13 cellular contexts compared by ENCODE assay signal in genomic region chr1:211516097-211516762, GRCh38. TPM values are rescaled to one million over a fixed set of nuclear protein-coding genes. Genes with fewer than 3 reads are reported as not detected.
A peak's percentile ranks its signal among the peaks of the same experiment; 100 is the strongest.
DNase-seq lines count a peak whose midpoint lies in the region; ATAC-seq, FAIRE-seq and TF ChIP-seq lines count a peak whose summit lies in the region.
"Not testable (repeated sequence)": the region's sequence is repeated elsewhere in the genome, so short reads cannot be mapped to it uniquely, and the experiment has no call there.
"Had no signal": no experiment of that assay in that cellular context is flagged by ENCODE, and none has a peak within 500 bp of the region (broad histone marks: within the 10 kb centered on the region; RNA-seq: fewer than 3 reads in every experiment).

No MANE protein-coding gene starts in this region.

- not testable (repeated sequence) for H4K8ac ChIP-seq in H1 (ENCODE audit: extremely low read depth, insufficient read depth, low read length)

- H3K4me3 Mint-ChIP-seq in GM23338, neural progenitor cell: not testable (repeated sequence)
- peak overlapping the region; percentile 44 for H3K4me3 Mint-ChIP-seq in activated CD8-positive, alpha-beta T cell treated with anti-CD3 and anti-CD28 coated beads for 36 hours

- H3K9me3 ChIP-seq in BE2C; PC-3 (ENCODE audit: low read length); H1 (ENCODE audit: insufficient read depth in 2 of 2, low read depth in 1 of 2, low read length in 1 of 2); neural progenitor cell (ENCODE audit: low read depth); suprapubic skin: not testable (repeated sequence)

- not testable (repeated sequence) for TF ChIP-seq RAD21 in H1 (IDR thresholded peaks at IDR 0.05 in 1 of 2, conservative IDR thresholded peaks at IDR 0.05 in 1 of 2; ENCODE audit: low read depth in 2 of 2, low read length in 2 of 2)

- not testable (repeated sequence) for H3K4ac ChIP-seq in H1 (replicated peaks; ENCODE audit: insufficient read length, low read depth, low read length)

- not testable (repeated sequence) for BruUV-seq in PC-3 (replicated peaks; lab: Mats Ljungman, UMichigan)

- H3K4me2 ChIP-seq in GM23338: peak overlapping the region; percentile 78; the same call in 1 of the 2 replicates
- peak overlapping the region; percentile 82; the same call in 1 of the 2 replicates for H3K4me2 ChIP-seq in PC-3 (ENCODE audit: low read length)
- peak overlapping the region in 1 of 2 experiments; percentile 29; a peak in 1 of 4 replicates for H3K4me2 ChIP-seq in H1 (ENCODE audit: insufficient read depth in 1 of 2, low read depth in 2 of 2, low read length in 2 of 2)
- peak overlapping the region; percentile 65 for H3K4me2 ChIP-seq in neural progenitor cell

- H3F3A ChIP-seq in GM23338 (replicated peaks; ENCODE audit: low read depth); PC-3 (ENCODE audit: low read length, unreplicated experiment); neural progenitor cell (ENCODE audit: low read depth): not testable (repeated sequence)

- H3K36me3 Mint-ChIP-seq in GM23338 (ENCODE audit: low read depth); activated CD8-positive, alpha-beta T cell treated with anti-CD3 and anti-CD28 coated beads for 36 hours (ENCODE audit: low read depth); neural progenitor cell: not testable (repeated sequence)

- not testable (repeated sequence) for TF ChIP-seq CTCF in BE2C (IDR thresholded peaks at IDR 0.05; ENCODE audit: low read depth, low read length); GM23338 (conservative IDR thresholded peaks at IDR 0.05; ENCODE audit: low read depth in 2 of 2); PC-3 (conservative IDR thresholded peaks at IDR 0.05; ENCODE audit: low read depth, low read length); activated CD8-positive, alpha-beta T cell treated with anti-CD3 and anti-CD28 coated beads for 36 hours (IDR thresholded peaks at IDR 0.05); H1 (IDR thresholded peaks at IDR 0.05; ENCODE audit: control extremely low read depth in 1 of 3, insufficient read depth in 1 of 3, low read depth in 1 of 3, low read length in 3 of 3); neural progenitor cell (IDR thresholded peaks at IDR 0.05); suprapubic skin (IDR thresholded peaks at IDR 0.05)

- H3K18ac ChIP-seq in H1 (ENCODE audit: extremely low read depth, low read length): not testable (repeated sequence)

- not testable (repeated sequence) for H2BK20ac ChIP-seq in H1 (ENCODE audit: low read length)

- H3K56ac ChIP-seq in H1 (replicated peaks; ENCODE audit: insufficient read length, low read depth, low read length): not testable (repeated sequence)

- H3K9me3 Mint-ChIP-seq in GM23338; activated CD8-positive, alpha-beta T cell treated with anti-CD3 and anti-CD28 coated beads for 36 hours; neural progenitor cell: not testable (repeated sequence)

- H2AK5ac ChIP-seq in H1 (ENCODE audit: low read depth, low read length): not testable (repeated sequence)

- intact Hi-C loops in PC-3 (cut with micrococcal nuclease): loop anchor here (10.0 kb wide), 1 partner anchor 261 kb away; the partner anchor contains the start of gene RCOR3
- intact Hi-C loops in activated CD8-positive, alpha-beta T cell treated with anti-CD3 and anti-CD28 coated beads for 36 hours (cut with micrococcal nuclease): loop anchor here (2.0 to 10.0 kb wide), 2 partner anchors 139 to 191 kb away; partner anchors contain the start of gene TRAF5

- H4K5ac ChIP-seq in H1 (ENCODE audit: insufficient read length, low read depth, low read length): not testable (repeated sequence)

- not testable (repeated sequence) for H3K27ac Mint-ChIP-seq in GM23338; activated CD8-positive, alpha-beta T cell treated with anti-CD3 and anti-CD28 coated beads for 36 hours; neural progenitor cell

- not testable (repeated sequence) for FAIRE-seq in H1 (lab: Jason Lieb, UNC)

- H2AFZ ChIP-seq in GM23338 (peak overlapping the region; percentile 99), PC-3 (ENCODE audit: low read length) (peak overlapping the region; percentile 95; the same call in 1 of the 2 replicates), H1 (ENCODE audit: low read length) (peak overlapping the region; percentile 82; the same call in 1 of the 2 replicates), neural progenitor cell (replicated peaks) (peak overlapping the region; percentile 86)

- not testable (repeated sequence) for TF ChIP-seq EP300 in H1 (IDR thresholded peaks at IDR 0.05; ENCODE audit: borderline replicate concordance in 1 of 2, low read depth in 2 of 2, low read length in 2 of 2); suprapubic skin (IDR thresholded peaks at IDR 0.05)

- not testable (repeated sequence) for H2BK120ac ChIP-seq in H1 (replicated peaks; ENCODE audit: low read depth, low read length)

- H3K4me1 Mint-ChIP-seq in GM23338 (peaks cover 11% of the 10 kb centered on the region), neural progenitor cell (peaks cover 15% of the 10 kb centered on the region)
- peaks cover 24% of the 10 kb centered on the region for H3K4me1 Mint-ChIP-seq in activated CD8-positive, alpha-beta T cell treated with anti-CD3 and anti-CD28 coated beads for 36 hours (ENCODE audit: low read depth)

- H3K4me3 ChIP-seq in BE2C (ENCODE audit: low read depth, low read length) (peak overlapping the region; percentile 57; the same call in 1 of the 2 replicates), GM23338 (peak overlapping the region; percentile 55), H1 (ENCODE audit: extremely low read depth in 1 of 4, insufficient read depth in 2 of 4, low read depth in 3 of 4, low read length in 4 of 4) (peak overlapping the region in 1 of 4 experiments; percentile 51; a peak in 2 of 8 replicates), suprapubic skin (peak overlapping the region; percentile 44)
- not testable (repeated sequence) for H3K4me3 ChIP-seq in PC-3 (ENCODE audit: low read length); neural progenitor cell

- H3K27me3 Mint-ChIP-seq in GM23338 (ENCODE audit: insufficient read depth, low read depth, poor library complexity): peaks cover 19% of the 10 kb centered on the region
- not testable (repeated sequence) for H3K27me3 Mint-ChIP-seq in activated CD8-positive, alpha-beta T cell treated with anti-CD3 and anti-CD28 coated beads for 36 hours; neural progenitor cell (ENCODE audit: insufficient read depth, low read depth)

- POLR2A ChIA-PET in PC-3 (lab: Charles Lee; ENCODE audit: unreplicated experiment): not testable (repeated sequence)
- POLR2A ChIA-PET in activated CD8-positive, alpha-beta T cell treated with anti-CD3 and anti-CD28 coated beads for 36 hours (lab: Charles Lee): interaction anchor here (1.0 kb wide), 1 partner anchor 57 kb away, joined by 4 read pairs; no protein-coding TSS in a partner anchor
- POLR2A ChIA-PET in H1 (lab: Charles Lee; ENCODE audit: partially characterized antibody): interaction anchor here (0.9 kb wide), 1 partner anchor 135 kb away, joined by 3 read pairs; no protein-coding TSS in a partner anchor

- WGBS in H1 (ENCODE audit: extremely low coverage in 1 of 2, insufficient coverage in 1 of 2, insufficient read length in 1 of 2, insufficient replicate concordance in 2 of 2, low coverage in 1 of 2, low lambda C conversion rate in 2 of 2, missing lambda C conversion rate in 1 of 2), 2 experiments: 89% methylated on average over 18 of the region's 21 CpGs; no CpG with 5 or more reads in 1 of the 2 experiments
- 96% methylated on average over 19 of the region's 21 CpGs for WGBS in suprapubic skin

- H3K9ac ChIP-seq in PC-3 (ENCODE audit: low read length); H1 (replicated peaks in 1 of 4; ENCODE audit: extremely low read depth in 1 of 4, low read depth in 3 of 4, low read length in 3 of 4); neural progenitor cell: not testable (repeated sequence)

- H3K27me3 ChIP-seq in BE2C; PC-3 (ENCODE audit: low read length); suprapubic skin: not testable (repeated sequence)
- peaks cover 15% of the 10 kb centered on the region for H3K27me3 ChIP-seq in GM23338 (ENCODE audit: insufficient read depth)
- peaks cover 0 to 15% (median 10%) of the 10 kb centered on the region in 4 experiments; a peak in 5 of 7 replicates for H3K27me3 ChIP-seq in H1 (replicated peaks in 1 of 4; ENCODE audit: control insufficient read depth in 3 of 4, extremely low read depth in 1 of 4, insufficient read depth in 3 of 4, low read length in 3 of 4)
- peaks cover 25% of the 10 kb centered on the region for H3K27me3 ChIP-seq in neural progenitor cell

- H2BK15ac ChIP-seq in H1 (ENCODE audit: low read length): not testable (repeated sequence)

- H3K9me2 ChIP-seq in GM23338 (ENCODE audit: insufficient read depth); PC-3 (replicated peaks; ENCODE audit: low read length): not testable (repeated sequence)

- H3K36me3 ChIP-seq in BE2C; GM23338 (ENCODE audit: insufficient read depth); PC-3 (ENCODE audit: low read depth, low read length); H1 (ENCODE audit: control insufficient read depth in 2 of 4, insufficient read depth in 4 of 4, low read length in 3 of 4); neural progenitor cell; suprapubic skin: not testable (repeated sequence)

- H3K23me2 ChIP-seq in H1 (ENCODE audit: low read depth, low read length): not testable (repeated sequence)

- not testable (repeated sequence) for H3K79me1 ChIP-seq in H1 (ENCODE audit: low read depth, low read length)

- not testable (repeated sequence) for H2BK5ac ChIP-seq in H1 (ENCODE audit: low read depth, low read length)

- H2BK12ac ChIP-seq in H1 (ENCODE audit: low read depth, low read length): 0 out of 2 replicates have a peak overlapping the region, but pooled peaks have one; percentile 13

- not testable (repeated sequence) for H3K79me2 ChIP-seq in GM23338 (replicated peaks; ENCODE audit: insufficient read depth); PC-3 (ENCODE audit: low read length); H1 (ENCODE audit: control insufficient read depth in 1 of 2, insufficient read depth in 2 of 2, low read length in 2 of 2); neural progenitor cell (ENCODE audit: low read depth)

- not testable (repeated sequence) for H3K23ac ChIP-seq in H1 (ENCODE audit: insufficient read length)

- TF ChIP-seq POLR2A in H1 (IDR thresholded peaks at IDR 0.05; ENCODE audit: control extremely low read depth in 1 of 2, low read depth in 2 of 2, low read length in 2 of 2); suprapubic skin (IDR thresholded peaks at IDR 0.05): not testable (repeated sequence)

- not testable (repeated sequence) for H4K91ac ChIP-seq in H1 (replicated peaks; ENCODE audit: insufficient read length, low read length)

- not testable (repeated sequence) for H3K14ac ChIP-seq in H1 (ENCODE audit: insufficient read length)

- not testable (repeated sequence) for DNase-seq in BE2C; GM23338 (ENCODE audit: low spot score); PC-3; activated CD8-positive, alpha-beta T cell treated with anti-CD3 and anti-CD28 coated beads for 36 hours; H1 (ENCODE audit: low read depth in 1 of 2, low spot score in 2 of 2); neural progenitor cell (ENCODE audit: low spot score); suprapubic skin (ENCODE audit: low spot score in 2 of 2)
- DNase-seq in left lobe of liver (ENCODE audit: low spot score): peak; percentile 93

- not testable (repeated sequence) for H3K27ac ChIP-seq in GM23338 (ENCODE audit: low read depth); PC-3 (ENCODE audit: low read length); H1 (ENCODE audit: low read depth, low read length); neural progenitor cell; suprapubic skin

- CTCF ChIA-PET in PC-3 (lab: Charles Lee): not testable (repeated sequence)
- CTCF ChIA-PET in activated CD8-positive, alpha-beta T cell treated with anti-CD3 and anti-CD28 coated beads for 36 hours (lab: Charles Lee): interaction anchor here (1.0 to 2.9 kb wide), 9 partner anchors 11 to 177 kb away, joined by 4 to 25 read pairs (median 5); no protein-coding TSS in a partner anchor
- CTCF ChIA-PET in H1 (lab: Charles Lee; ENCODE audit: partially characterized antibody): interaction anchor here (0.7 to 15.1 kb wide), 19 partner anchors 12 to 1702 kb away, joined by 3 to 154 read pairs (median 4); partner anchors contain the start of gene RD3

- not testable (repeated sequence) for H3K4me1 ChIP-seq in BE2C; GM23338 (ENCODE audit: insufficient read depth); H1 (replicated peaks in 1 of 4; ENCODE audit: control insufficient read depth in 3 of 4, insufficient read depth in 4 of 4, low read length in 3 of 4); neural progenitor cell
- H3K4me1 ChIP-seq in PC-3 (ENCODE audit: insufficient read depth, low read length): peaks cover 28% of the 10 kb centered on the region
- H3K4me1 ChIP-seq in suprapubic skin: peaks cover 26% of the 10 kb centered on the region

- not testable (repeated sequence) for H4K20me1 ChIP-seq in GM23338 (replicated peaks; ENCODE audit: insufficient read depth); PC-3 (ENCODE audit: low read length); H1 (replicated peaks in 1 of 2; ENCODE audit: control insufficient read depth in 1 of 2, insufficient read depth in 2 of 2, low read length in 2 of 2); neural progenitor cell (ENCODE audit: low read depth)

- ATAC-seq in GM23338; PC-3; activated CD8-positive, alpha-beta T cell treated with anti-CD3 and anti-CD28 coated beads for 36 hours: not testable (repeated sequence)
- peak; percentile 55 for ATAC-seq in left lobe of liver

RNA-seq across cellular contexts. Expression of gene RD3, which starts 24.3 kb away (rescaled TPM):
- polyA plus RNA-seq in BE2C (2012; ENCODE audit: insufficient read depth, insufficient read length, low read depth): 3.4 TPM
- total RNA-seq in GM23338 (2014; rRNA removed; shearing (Covaris generic)): 0.10 and 0.23 TPM in 2 replicates
- polyA plus RNA-seq in GM23338 (2016; fragmentation: Nextera tagmentation; extraction: Ambion mirVana) (not detected in 2 replicates), H1 (2011; rRNA removed) (0.08 TPM in 2 replicates)
- total RNA-seq in PC-3 (2014; rRNA removed) (not detected in 2 replicates), left lobe of liver (not detected), neural progenitor cell (ENCODE audit: low replicate concordance) (0.77 and 1.5 TPM in 2 replicates), suprapubic skin (not detected)
- not detected for total RNA-seq in activated CD8-positive, alpha-beta T cell treated with anti-CD3 and anti-CD28 coated beads for 36 hours
- 0.15 and 0.17 TPM in 2 replicates for total RNA-seq in H1 (2021; fragmentation: NEBNext Ultra II Directional; extraction: Animal tissue kit (Norgen Biotek cat#: 25700))
- 0.13 TPM for polyA plus RNA-seq in H1 (2011; cell fraction: cytosol; rRNA removed)
- 0.03 TPM for polyA plus RNA-seq in H1 (2011; cell fraction: nucleus; rRNA removed)
- 0.05 to 0.14 TPM (median 0.07 TPM) in 4 replicates for polyA plus RNA-seq in H1 (2012, experiment 1 of 2)
- polyA plus RNA-seq in H1 (2012, experiment 2 of 2): 0.07 TPM
- polyA plus RNA-seq in H1 (2013, experiment 1 of 2): 0.14 TPM
- 0.07 TPM for polyA plus RNA-seq in H1 (2013, experiment 2 of 2)
- 0.09 and 0.15 TPM in 2 replicates for polyA minus RNA-seq in H1 (2011; rRNA and poly(A)+ RNA removed)
- not detected for polyA minus RNA-seq in H1 (2011; cell fraction: cytosol; rRNA and poly(A)+ RNA removed)
- 0.20 TPM for polyA minus RNA-seq in H1 (2011; cell fraction: nucleus; rRNA and poly(A)+ RNA removed)
- total RNA-seq: foreskin keratinocyte, ovary, sciatic nerve, urinary bladder had no signal
- polyA plus RNA-seq: AG04450, foreskin keratinocyte, ovary had no signal
